30 cellular contexts compared by ENCODE assay signal in the genomic region with DNA sequence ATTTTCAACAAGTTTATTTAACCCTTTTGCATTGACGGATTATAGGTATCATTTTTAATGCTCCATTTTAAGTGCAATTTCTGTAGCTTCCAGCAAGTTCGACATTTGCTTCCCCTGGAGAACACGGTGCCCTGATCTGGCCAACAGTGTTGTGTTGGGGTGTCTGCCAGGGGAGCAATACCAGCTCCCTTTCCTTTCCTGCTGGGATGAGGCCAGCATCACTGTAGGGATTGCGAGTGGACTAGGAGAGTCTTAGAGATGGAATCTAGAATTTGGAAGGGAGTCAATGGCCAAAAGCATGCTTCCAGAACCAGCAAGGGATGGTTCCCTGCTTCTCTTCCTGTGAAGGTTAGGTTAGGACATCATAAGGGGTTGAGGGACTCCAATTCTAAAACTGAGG.
"Had no signal": no experiment of that assay in that cellular context is flagged by ENCODE, and none has a peak within 500 bp of the region (broad histone marks: within the 10 kb centered on the region; RNA-seq: fewer than 3 reads in every experiment).

No MANE protein-coding gene starts in this region.

- H2AFZ ChIP-seq: hepatocyte, parathyroid adenoma had no signal

- DNase-seq: effector CD4-positive, alpha-beta T cell; foreskin keratinocyte; heart left ventricle; kidney; mesenchymal stem cell; mucosa of descending colon; naive B cell; stimulated activated CD4-positive, alpha-beta T cell treated with anti-CD3 and anti-CD28 coated beads, Interleukin-12 subunit alpha, Interleukin-12 subunit beta, amount 100 ng/mL, for 4 hours; stimulated activated CD4-positive, alpha-beta T cell treated with anti-CD3 and anti-CD28 coated beads, Interleukin-1b, Interleukin-23, amount 100 ng/mL, for 48 hours; stimulated activated CD4-positive, alpha-beta T cell treated with anti-CD3 and anti-CD28 coated beads, Interleukin-4, amount 100 ng/mL, for 1 hour; stimulated activated CD8-positive, alpha-beta memory T cell treated with anti-CD3 and anti-CD28 coated beads, Interleukin-4, amount 100 ng/mL, for 48 hours; stimulated activated naive CD4-positive, alpha-beta T cell; stimulated activated naive CD8-positive, alpha-beta T cell treated with anti-CD3 and anti-CD28 coated beads, Interleukin-15, amount 100 ng/mL, for 72 hours; transverse colon; upper lobe of right lung; uterus had no signal

- H3K36me3 Mint-ChIP-seq: mesothelial cell of epicardium had no signal

- H3K79me2 ChIP-seq: hepatocyte, parathyroid adenoma had no signal

- H3K4me1 Mint-ChIP-seq: mesothelial cell of epicardium; neural crest cell; stimulated activated naive CD8-positive, alpha-beta T cell treated with anti-CD3 and anti-CD28 coated beads, Interleukin-15, amount 100 ng/mL, for 72 hours had no signal

- H3K27ac Mint-ChIP-seq: mesothelial cell of epicardium; natural killer cell treated with Interleukin-12 subunit alpha and Interleukin-12 subunit beta and Interleukin-15 and Interleukin-18, amount 100 ng/mL, for 72 hours; progenitor cell of endocrine pancreas; stimulated activated naive CD8-positive, alpha-beta T cell treated with anti-CD3 and anti-CD28 coated beads, Interleukin-15, amount 100 ng/mL, for 72 hours had no signal

- ATAC-seq: foreskin keratinocyte; gastroesophageal sphincter; heart left ventricle; left lobe of liver; mucosa of descending colon; natural killer cell treated with Interleukin-12 subunit alpha and Interleukin-12 subunit beta and Interleukin-15 and Interleukin-18, amount 100 ng/mL, for 72 hours; sciatic nerve; stimulated activated naive CD8-positive, alpha-beta T cell treated with anti-CD3 and anti-CD28 coated beads, Interleukin-15, amount 100 ng/mL, for 72 hours; upper lobe of right lung had no signal

- H3K9ac ChIP-seq: parathyroid adenoma had no signal

- H3K27me3 ChIP-seq: dorsolateral prefrontal cortex, foreskin keratinocyte, gastroesophageal sphincter, hepatocyte, neutrophil, suprapubic skin, transverse colon, upper lobe of right lung, uterus had no signal

- H3K27ac ChIP-seq: foreskin keratinocyte, gastroesophageal sphincter, heart left ventricle, hepatocyte, neutrophil, parathyroid adenoma, suprapubic skin, transverse colon, upper lobe of right lung, uterus had no signal

- H3K9me3 ChIP-seq: gastroesophageal sphincter, mucosa of descending colon, neutrophil, suprapubic skin, transverse colon, upper lobe of right lung, uterus had no signal

- H3K4me2 ChIP-seq: hepatocyte, smooth muscle cell had no signal

- H3K36me3 ChIP-seq: gastroesophageal sphincter, heart left ventricle, neutrophil, suprapubic skin, transverse colon, upper lobe of right lung, uterus had no signal

- H3K4me1 ChIP-seq: foreskin keratinocyte, gastroesophageal sphincter, heart left ventricle, parathyroid adenoma, suprapubic skin, transverse colon, upper lobe of right lung, uterus had no signal

- H3K4me3 ChIP-seq: dorsolateral prefrontal cortex, gastroesophageal sphincter, heart left ventricle, hepatocyte, lung, mucosa of descending colon, smooth muscle cell, suprapubic skin, transverse colon, upper lobe of right lung, uterus had no signal

- H3K4me3 Mint-ChIP-seq: mesothelial cell of epicardium; naive B cell; natural killer cell treated with Interleukin-12 subunit alpha and Interleukin-12 subunit beta and Interleukin-15 and Interleukin-18, amount 100 ng/mL, for 72 hours; neural crest cell; stimulated activated naive CD8-positive, alpha-beta T cell treated with anti-CD3 and anti-CD28 coated beads, Interleukin-15, amount 100 ng/mL, for 72 hours had no signal

- H3K9me3 Mint-ChIP-seq: natural killer cell treated with Interleukin-12 subunit alpha and Interleukin-12 subunit beta and Interleukin-15 and Interleukin-18, amount 100 ng/mL, for 72 hours; stimulated activated naive CD8-positive, alpha-beta T cell treated with anti-CD3 and anti-CD28 coated beads, Interleukin-15, amount 100 ng/mL, for 72 hours had no signal

- H3K27me3 Mint-ChIP-seq: natural killer cell treated with Interleukin-12 subunit alpha and Interleukin-12 subunit beta and Interleukin-15 and Interleukin-18, amount 100 ng/mL, for 72 hours; progenitor cell of endocrine pancreas; stimulated activated naive CD8-positive, alpha-beta T cell treated with anti-CD3 and anti-CD28 coated beads, Interleukin-15, amount 100 ng/mL, for 72 hours had no signal
